10 cellular contexts compared by ENCODE assay signal in genomic region chr17:37299257-37299985, GRCh38.
A peak's percentile ranks its signal among the peaks of the same experiment; 100 is the strongest.
DNase-seq lines count a peak whose midpoint lies in the region; ATAC-seq, FAIRE-seq and TF ChIP-seq lines count a peak whose summit lies in the region.
"Had no signal": no experiment of that assay in that cellular context is flagged by ENCODE, and none has a peak within 500 bp of the region (broad histone marks: within the 10 kb centered on the region; RNA-seq: fewer than 3 reads in every experiment).

No MANE protein-coding gene starts in this region.

- FAIRE-seq in astrocyte (lab: Jason Lieb, UNC) = no peak

- no TSS peak for BruUV-seq in Caco-2 (replicated peaks; lab: Mats Ljungman, UMichigan)

- intact Hi-C loops in Caco-2 (cut with micrococcal nuclease; ENCODE audit: unreplicated experiment) = no loop called here

- POLR2A ChIA-PET in Caco-2 (lab: Charles Lee) = no interaction called here

- H3K9ac ChIP-seq in astrocyte (ENCODE audit: low read length) (peak overlapping the region; percentile 6), iPS-18a (ENCODE audit: low read length) (peak overlapping the region; percentile 8), subcutaneous abdominal adipose tissue (ENCODE audit: low read length in 5 of 5) (peak overlapping the region in 4 of 5 donors; percentile 8 to 80 (median 20))

- H3K27ac ChIP-seq in astrocyte (ENCODE audit: low read depth, low read length) = no peak overlapping the region
- no peak overlapping the region for H3K27ac ChIP-seq in iPS-18a (ENCODE audit: low read length)
- peak overlapping the region; percentile 26 for H3K27ac ChIP-seq in subcutaneous abdominal adipose tissue (ENCODE audit: low read depth, low read length)

- no peaks in the 10 kb centered on the region for H3K9me3 Mint-ChIP-seq in astrocyte (ENCODE audit: unreplicated experiment)
- no peaks in the 10 kb centered on the region for H3K9me3 Mint-ChIP-seq in Caco-2 (ENCODE audit: unreplicated experiment)
- H3K9me3 Mint-ChIP-seq: activated CD4-positive, alpha-beta T cell treated with anti-CD3 and anti-CD28 coated beads, Interleukin-2, amount 10 ng/mL, durations not matched to agents 24 days and 14 days; central memory CD8-positive, alpha-beta T cell had no signal

- H3K9me3 ChIP-seq in astrocyte (ENCODE audit: insufficient read depth, low read depth, low read length) (no peaks in the 10 kb centered on the region), iPS-18a (ENCODE audit: control insufficient read depth, low read depth, low read length) (no peaks in the 10 kb centered on the region), subcutaneous abdominal adipose tissue (ENCODE audit: control insufficient read depth in 5 of 5, low read length in 5 of 5) (no peaks in the 10 kb centered on the region), Caco-2 (no peaks in the 10 kb centered on the region)

- no peak for ATAC-seq in GM18502 (IDR thresholded peaks at IDR 0.05; ENCODE audit: poor library complexity, unreplicated experiment)
- ATAC-seq in HG03457 (IDR thresholded peaks at IDR 0.05; ENCODE audit: unreplicated experiment) = no peak

- H3K27me3 Mint-ChIP-seq in astrocyte (ENCODE audit: low read depth, unreplicated experiment) = no peaks in the 10 kb centered on the region
- no peaks in the 10 kb centered on the region for H3K27me3 Mint-ChIP-seq in Caco-2 (ENCODE audit: insufficient read depth, unreplicated experiment)
- H3K27me3 Mint-ChIP-seq: activated CD4-positive, alpha-beta T cell treated with anti-CD3 and anti-CD28 coated beads, Interleukin-2, amount 10 ng/mL, durations not matched to agents 24 days and 14 days; central memory CD8-positive, alpha-beta T cell had no signal

- DNase-seq in NCI-H1105 treated with DMSO at 0.1 percent for 48 hours (lab: John Stamatoyannopoulos, UW) (peak; percentile 73), astrocyte (ENCODE audit: low read depth) (no peak), Caco-2 (no peak)
- DNase-seq: activated CD4-positive, alpha-beta T cell treated with anti-CD3 and anti-CD28 coated beads, Interleukin-2, amount 10 ng/mL, durations not matched to agents 24 days and 14 days; stimulated activated CD4-positive, alpha-beta T cell treated with anti-CD3 and anti-CD28 coated beads, Interleukin-4, amount 100 ng/mL, for 1 hour had no signal

- H3K79me2 ChIP-seq in astrocyte (ENCODE audit: insufficient read depth, low read length) = peaks cover 26% of the 10 kb centered on the region

- H4K20me1 ChIP-seq in astrocyte (ENCODE audit: insufficient read depth, low read length) = peaks cover 39% of the 10 kb centered on the region

- H2AFZ ChIP-seq in astrocyte (ENCODE audit: low read depth, low read length) = no peak overlapping the region

- H3K27ac Mint-ChIP-seq in astrocyte (ENCODE audit: unreplicated experiment) (peak overlapping the region; percentile 73), Caco-2 (ENCODE audit: unreplicated experiment) (no peak overlapping the region)
- H3K27ac Mint-ChIP-seq: activated CD4-positive, alpha-beta T cell treated with anti-CD3 and anti-CD28 coated beads, Interleukin-2, amount 10 ng/mL, durations not matched to agents 24 days and 14 days had no signal

- TF ChIP-seq CTCF in astrocyte (IDR thresholded peaks at IDR 0.05; ENCODE audit: insufficient read depth, low read depth, low read length) (no peak), Caco-2 (IDR thresholded peaks at IDR 0.05; ENCODE audit: insufficient read depth in 1 of 2, low read depth in 1 of 2, low read length in 1 of 2, severe bottlenecking in 1 of 2, unreplicated experiment in 1 of 2) (no peak)

- peak overlapping the region; percentile 46 for H3K4me2 ChIP-seq in astrocyte (ENCODE audit: low read length)

- CTCF ChIA-PET in Caco-2 (lab: Charles Lee) = interaction anchor here (0.6 kb wide), 1 partner anchor 217 kb away, joined by 3 read pairs; no protein-coding TSS in a partner anchor

- no peak overlapping the region for H3K4me3 ChIP-seq in astrocyte (ENCODE audit: insufficient read depth, low read depth, low read length)
- H3K4me3 ChIP-seq in iPS-18a (ENCODE audit: low read length) = no peak overlapping the region
- peak overlapping the region in 3 of 5 donors; percentile 17 to 48 (median 40) for H3K4me3 ChIP-seq in subcutaneous abdominal adipose tissue (ENCODE audit: low read depth in 1 of 5, low read length in 5 of 5)
- H3K4me3 ChIP-seq in Caco-2 (ENCODE audit: low read depth, low read length) = no peak overlapping the region

- H3K4me1 Mint-ChIP-seq in astrocyte (ENCODE audit: low read depth, unreplicated experiment) (peaks cover 26% of the 10 kb centered on the region), Caco-2 (ENCODE audit: low read depth, unreplicated experiment) (peaks cover 16% of the 10 kb centered on the region)
- H3K4me1 Mint-ChIP-seq: central memory CD8-positive, alpha-beta T cell had no signal

- H3K27me3 ChIP-seq in astrocyte (ENCODE audit: insufficient read depth, low read length) = no peaks in the 10 kb centered on the region
- H3K27me3 ChIP-seq in iPS-18a (ENCODE audit: control insufficient read depth, insufficient read depth, low read length) = no peaks in the 10 kb centered on the region
- no peaks in the 10 kb centered on the region for H3K27me3 ChIP-seq in subcutaneous abdominal adipose tissue (ENCODE audit: control insufficient read depth in 5 of 5, insufficient read depth in 4 of 5, low read length in 5 of 5)
- H3K27me3 ChIP-seq in Caco-2 (replicated peaks; ENCODE audit: control insufficient read depth, insufficient read depth, low read length) = no peaks in the 10 kb centered on the region

- H3K4me1 ChIP-seq in astrocyte (ENCODE audit: insufficient read depth, low read length) (peaks cover 17% of the 10 kb centered on the region), iPS-18a (ENCODE audit: control insufficient read depth, low read depth, low read length) (peaks cover 43% of the 10 kb centered on the region), subcutaneous abdominal adipose tissue (ENCODE audit: control insufficient read depth in 5 of 5, insufficient read depth in 5 of 5, low read length in 5 of 5) (peaks cover 2 to 29% (median 9%) of the 10 kb centered on the region in 5 donors), Caco-2 (no peaks in the 10 kb centered on the region)

- peak overlapping the region; percentile 55 for H3K4me3 Mint-ChIP-seq in astrocyte (ENCODE audit: unreplicated experiment)
- no peak overlapping the region for H3K4me3 Mint-ChIP-seq in Caco-2 (ENCODE audit: unreplicated experiment)
- H3K4me3 Mint-ChIP-seq: activated CD4-positive, alpha-beta T cell treated with anti-CD3 and anti-CD28 coated beads, Interleukin-2, amount 10 ng/mL, durations not matched to agents 24 days and 14 days; central memory CD8-positive, alpha-beta T cell had no signal

- no peaks in the 10 kb centered on the region for H3K36me3 ChIP-seq in astrocyte (ENCODE audit: insufficient read depth, low read length)
- no peaks in the 10 kb centered on the region for H3K36me3 ChIP-seq in iPS-18a (ENCODE audit: control insufficient read depth, low read depth, low read length)
- H3K36me3 ChIP-seq in subcutaneous abdominal adipose tissue (ENCODE audit: control insufficient read depth in 5 of 5, insufficient read depth in 5 of 5, low read length in 5 of 5) = peaks cover 0 to 3% (median under 1%) of the 10 kb centered on the region in 5 donors
- no peaks in the 10 kb centered on the region for H3K36me3 ChIP-seq in Caco-2 (ENCODE audit: control insufficient read depth, insufficient read depth, low read length)

- H3K36me3 Mint-ChIP-seq in astrocyte (ENCODE audit: low read depth, unreplicated experiment) (peaks cover 2% of the 10 kb centered on the region), Caco-2 (ENCODE audit: insufficient read depth, unreplicated experiment) (peaks cover 22% of the 10 kb centered on the region)

Comparison
In these comparisons a context has a peak if more than half of its experiments do, and no peak if none do; other contexts are left out.
1. H3K4me3 ChIP-seq: peak in subcutaneous abdominal adipose tissue (3 of 5); none in astrocyte (single experiment), iPS-18a (single experiment) and Caco-2 (single experiment).
2. Peak in every context shown above with its lines, with median percentiles within 50 percentile points of each other: H3K9ac ChIP-seq.